8 cellular contexts compared by ENCODE assay signal in the genomic region with DNA sequence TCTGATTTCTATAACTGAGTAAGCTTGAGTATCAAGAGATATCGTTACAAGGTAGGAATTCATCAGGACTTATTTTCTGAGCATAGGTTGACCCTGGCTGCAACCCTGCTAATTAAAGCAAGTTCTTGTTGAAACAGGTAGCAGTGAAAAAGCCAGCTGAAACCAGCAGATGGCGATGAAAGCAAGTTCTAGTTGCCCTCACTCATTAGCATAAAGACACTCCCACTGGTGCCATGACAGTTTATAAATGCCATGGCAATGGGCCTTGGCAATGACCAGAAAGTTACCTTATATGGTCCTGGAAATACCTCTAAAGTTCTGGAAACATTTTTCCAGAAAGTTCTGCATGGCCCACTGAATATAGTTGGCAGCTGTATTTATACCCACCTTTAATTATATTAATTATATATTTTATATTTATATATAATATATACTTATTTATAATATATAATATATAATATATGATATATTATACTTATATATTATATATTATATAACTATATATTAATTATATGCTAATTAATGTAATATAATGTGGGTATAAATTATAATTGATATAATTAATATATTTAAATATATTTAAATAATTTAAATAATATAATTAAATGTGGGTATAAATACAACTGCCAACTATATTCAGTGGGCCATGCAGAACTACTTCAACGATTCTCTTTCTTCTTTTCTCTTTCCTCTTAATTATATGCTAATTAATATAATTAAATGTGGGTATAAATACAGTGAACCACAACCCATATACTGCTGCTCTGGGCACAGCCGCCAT.
DNase-seq lines count a peak whose midpoint lies in the region; ATAC-seq and TF ChIP-seq lines count a peak whose summit lies in the region.
"Had no signal": no experiment of that assay in that cellular context is flagged by ENCODE, and none has a peak within 500 bp of the region (broad histone marks: within the 10 kb centered on the region; RNA-seq: fewer than 3 reads in every experiment).

No MANE protein-coding gene starts in this region.

- no peaks in the 10 kb centered on the region for H3K4me1 Mint-ChIP-seq in activated CD8-positive, alpha-beta T cell treated with anti-CD3 and anti-CD28 coated beads for 36 hours (ENCODE audit: low read depth)
- H3K4me1 Mint-ChIP-seq: naive B cell had no signal

- no TSS peak for BruUV-seq in HCT116 (replicated peaks; lab: Mats Ljungman, UMichigan)

- no peaks in the 10 kb centered on the region for H3K27me3 ChIP-seq in HCT116 (ENCODE audit: insufficient read depth, low read length)

- intact Hi-C loops in HCT116 (cut with micrococcal nuclease) = no loop called here
- intact Hi-C loops in activated CD8-positive, alpha-beta T cell treated with anti-CD3 and anti-CD28 coated beads for 36 hours (cut with micrococcal nuclease) = no loop called here
- intact Hi-C loops in mucosa of descending colon (cut with DNase I, micrococcal nuclease) = no loop called here

- DNase-seq in HCT116 (ENCODE audit: low read depth, low spot score) (peak; percentile 0), MV-4-11 (lab: John Stamatoyannopoulos, UW) (peak; percentile 59), mucosa of descending colon (peak in 1 of 3 donors; percentile 31)
- peak; percentile 53 for DNase-seq in activated CD8-positive, alpha-beta T cell treated with anti-CD3 and anti-CD28 coated beads for 36 hours
- DNase-seq in activated naive CD4-positive, alpha-beta T cell treated with anti-CD3 and anti-CD28 coated beads, Interleukin-2, amount 50 U/mL, for 72 hours (ENCODE audit: low spot score in 2 of 2) = no peak
- DNase-seq in activated CD8-positive, alpha-beta memory T cell treated with anti-CD3 and anti-CD28 coated beads, Interleukin-2, amount 50 U/mL, for 48 hours = no peak
- DNase-seq: naive B cell had no signal

- H3K4me2 ChIP-seq in HCT116 (ENCODE audit: low read length) = no peak overlapping the region

- H3K9me3 Mint-ChIP-seq in activated CD8-positive, alpha-beta T cell treated with anti-CD3 and anti-CD28 coated beads for 36 hours = peaks cover 3% of the 10 kb centered on the region
- H3K9me3 Mint-ChIP-seq in activated naive CD4-positive, alpha-beta T cell treated with anti-CD3 and anti-CD28 coated beads, Interleukin-2, amount 50 U/mL, for 72 hours = peaks cover 21 to 25% of the 10 kb centered on the region in 2 donors

- H3K9ac ChIP-seq in HCT116 (ENCODE audit: low read length) = no peak overlapping the region

- no peaks in the 10 kb centered on the region for H3K27me3 Mint-ChIP-seq in activated CD8-positive, alpha-beta T cell treated with anti-CD3 and anti-CD28 coated beads for 36 hours
- H3K27me3 Mint-ChIP-seq: naive B cell had no signal

- H3K4me3 ChIP-seq in HCT116 (replicated peaks in 1 of 2; ENCODE audit: low read depth in 1 of 2, low read length in 2 of 2) = no peak overlapping the region
- H3K4me3 ChIP-seq in mucosa of descending colon = no peak overlapping the region

- no peak for TF ChIP-seq RAD21 in HCT116 (IDR thresholded peaks at IDR 0.05; ENCODE audit: low read depth)

- no peaks in the 10 kb centered on the region for H3K9me2 ChIP-seq in HCT116 (ENCODE audit: insufficient read depth)

- RAD21 ChIA-PET in HCT116 (lab: Charles Lee; ENCODE audit: low non-redundant PET in 1 of 2, low total read pairs in 2 of 2, uncharacterized antibody in 2 of 2, unreplicated experiment in 2 of 2) = no interaction called here

- H3K27ac Mint-ChIP-seq in activated CD8-positive, alpha-beta T cell treated with anti-CD3 and anti-CD28 coated beads for 36 hours = no peak overlapping the region
- no peak overlapping the region for H3K27ac Mint-ChIP-seq in activated naive CD4-positive, alpha-beta T cell treated with anti-CD3 and anti-CD28 coated beads, Interleukin-2, amount 50 U/mL, for 72 hours
- H3K27ac Mint-ChIP-seq: naive B cell had no signal

- ATAC-seq in HCT116 = no peak
- ATAC-seq in activated CD8-positive, alpha-beta T cell treated with anti-CD3 and anti-CD28 coated beads for 36 hours = no peak
- ATAC-seq in mucosa of descending colon = peak; percentile 56
- no peak for ATAC-seq in activated naive CD4-positive, alpha-beta T cell treated with anti-CD3 and anti-CD28 coated beads, Interleukin-2, amount 50 U/mL, for 72 hours

- no peaks in the 10 kb centered on the region for H3K36me3 Mint-ChIP-seq in activated CD8-positive, alpha-beta T cell treated with anti-CD3 and anti-CD28 coated beads for 36 hours (ENCODE audit: low read depth)
- peaks cover 0 to 5% of the 10 kb centered on the region in 2 donors for H3K36me3 Mint-ChIP-seq in activated naive CD4-positive, alpha-beta T cell treated with anti-CD3 and anti-CD28 coated beads, Interleukin-2, amount 50 U/mL, for 72 hours
- H3K36me3 Mint-ChIP-seq: naive B cell had no signal

- H3K9me3 ChIP-seq in HCT116 (ENCODE audit: control insufficient read depth in 1 of 2, insufficient read depth in 1 of 2, low read depth in 1 of 2, low read length in 2 of 2) (peaks cover 4 to 37% of the 10 kb centered on the region in 2 experiments; a peak in 2 of 4 replicates), mucosa of descending colon (no peaks in the 10 kb centered on the region)

- H3K79me2 ChIP-seq in HCT116 (ENCODE audit: insufficient read depth, low read length) = no peaks in the 10 kb centered on the region

- CTCF ChIA-PET in HCT116 (lab: Charles Lee) = no interaction called here
- CTCF ChIA-PET in activated CD8-positive, alpha-beta T cell treated with anti-CD3 and anti-CD28 coated beads for 36 hours (lab: Charles Lee) = no interaction called here

- H3K27ac ChIP-seq in HCT116 (ENCODE audit: low read depth, low read length) = no peak overlapping the region

- no peak for TF ChIP-seq POLR2A in HCT116 (IDR thresholded peaks at IDR 0.05; ENCODE audit: borderline replicate concordance, extremely low read depth, insufficient read depth, insufficient read length)

- H2AFZ ChIP-seq in HCT116 (ENCODE audit: low read depth, low read length, poor library complexity, severe bottlenecking) = no peak overlapping the region

- H4K20me1 ChIP-seq in HCT116 (ENCODE audit: insufficient read depth) = no peaks in the 10 kb centered on the region

- TF ChIP-seq CTCF in GM12874 (IDR thresholded peaks at IDR 0.05; ENCODE audit: insufficient read depth, low read depth, low read length) = peak; percentile 38; the same call in 1 of the 2 replicates
- 0 out of 6 replicates have a peak, but pooled peaks of 1 of the 3 experiments have one; percentile 11 for TF ChIP-seq CTCF in HCT116 (IDR thresholded peaks at IDR 0.05 in 2 of 3, conservative IDR thresholded peaks at IDR 0.05 in 1 of 3; ENCODE audit: borderline replicate concordance in 1 of 3, insufficient read depth in 1 of 3, low read depth in 2 of 3, low read length in 2 of 3)
- TF ChIP-seq CTCF in activated CD8-positive, alpha-beta T cell treated with anti-CD3 and anti-CD28 coated beads for 36 hours (IDR thresholded peaks at IDR 0.05) = no peak
- TF ChIP-seq CTCF in mucosa of descending colon (IDR thresholded peaks at IDR 0.05) = no peak

- H3K36me3 ChIP-seq in HCT116 (ENCODE audit: control insufficient read depth in 1 of 2, insufficient read depth in 2 of 2, low read length in 2 of 2) (no peaks in the 10 kb centered on the region), mucosa of descending colon (ENCODE audit: low read depth) (no peaks in the 10 kb centered on the region)

- no peak overlapping the region for H3K4me3 Mint-ChIP-seq in activated CD8-positive, alpha-beta T cell treated with anti-CD3 and anti-CD28 coated beads for 36 hours
- H3K4me3 Mint-ChIP-seq: naive B cell had no signal

- H3K4me1 ChIP-seq in HCT116 (ENCODE audit: control insufficient read depth in 1 of 2, insufficient read depth in 2 of 2, low read length in 2 of 2) = no peaks in the 10 kb centered on the region
- no peaks in the 10 kb centered on the region for H3K4me1 ChIP-seq in mucosa of descending colon (ENCODE audit: low read depth)

- POLR2A ChIA-PET in HCT116 (lab: Charles Lee) = no interaction called here
- POLR2A ChIA-PET in activated CD8-positive, alpha-beta T cell treated with anti-CD3 and anti-CD28 coated beads for 36 hours (lab: Charles Lee) = no interaction called here

TF ChIP-seq in HCT116, 20 proteins besides CTCF, POLR2A, EP300 and RAD21:
- no peak for TF ChIP-seq EZH2phosphoT487 (IDR thresholded peaks at IDR 0.05; ENCODE audit: borderline replicate concordance)

Comparison
In these comparisons a context has a peak if more than half of its experiments do, and no peak if none do; other contexts are left out.
1. DNase-seq: peak in HCT116 (single experiment), MV-4-11 (single experiment) and activated CD8-positive, alpha-beta T cell treated with anti-CD3 and anti-CD28 coated beads for 36 hours (single experiment); none in activated naive CD4-positive, alpha-beta T cell treated with anti-CD3 and anti-CD28 coated beads, Interleukin-2, amount 50 U/mL, for 72 hours (0 of 2) and activated CD8-positive, alpha-beta memory T cell treated with anti-CD3 and anti-CD28 coated beads, Interleukin-2, amount 50 U/mL, for 48 hours (single experiment).